In the genomic region with DNA sequence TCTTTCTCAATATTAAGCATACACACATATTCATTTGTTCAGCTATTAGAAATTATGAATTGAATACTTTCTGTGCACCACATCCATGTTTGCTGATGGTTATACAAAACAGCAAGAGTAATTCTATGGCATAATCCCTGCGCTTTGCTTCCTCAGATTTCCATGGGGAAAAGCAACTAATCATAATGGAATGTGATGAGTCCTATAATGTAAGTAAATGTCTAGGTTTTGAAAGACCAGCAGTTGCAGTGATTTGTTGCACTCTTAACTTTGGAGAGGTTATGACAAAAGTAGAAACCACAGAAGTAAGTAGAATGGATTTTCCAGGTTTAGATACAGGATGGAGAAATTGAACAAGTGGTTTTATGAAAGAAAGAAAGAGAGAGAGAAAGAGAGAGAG, we compare ENCODE assay signal across 21 cellular contexts.
DNase-seq lines count a peak whose midpoint lies in the region; ATAC-seq, FAIRE-seq and TF ChIP-seq lines count a peak whose summit lies in the region.
"Had no signal": no experiment of that assay in that cellular context is flagged by ENCODE, and none has a peak within 500 bp of the region (broad histone marks: within the 10 kb centered on the region; RNA-seq: fewer than 3 reads in every experiment).

No MANE protein-coding gene starts in this region.

- no peak for ATAC-seq in activated CD8-positive, alpha-beta T cell treated with anti-CD3 and anti-CD28 coated beads for 36 hours
- ATAC-seq in activated CD8-positive, alpha-beta T cell treated with anti-CD3 and anti-CD28 coated beads, Interleukin-2, amount 10 ng/mL, durations not matched to agents 7 days and 5 days, result no peak
- ATAC-seq in GM18505 (IDR thresholded peaks at IDR 0.05; ENCODE audit: unreplicated experiment), result no peak

- POLR2A ChIA-PET in activated CD8-positive, alpha-beta T cell treated with anti-CD3 and anti-CD28 coated beads for 36 hours (lab: Charles Lee), result no interaction called here
- POLR2A ChIA-PET in activated CD8-positive, alpha-beta T cell treated with anti-CD3 and anti-CD28 coated beads, Interleukin-2, amount 10 ng/mL, durations not matched to agents 7 days and 5 days (lab: Charles Lee), result no interaction called here

- no peak for FAIRE-seq in frontal cortex (lab: Jason Lieb, UNC)
- FAIRE-seq: H1 had no signal

- H3K36me3 Mint-ChIP-seq in activated CD8-positive, alpha-beta T cell treated with anti-CD3 and anti-CD28 coated beads for 36 hours (ENCODE audit: low read depth), result no peaks in the 10 kb centered on the region
- no peaks in the 10 kb centered on the region for H3K36me3 Mint-ChIP-seq in activated CD8-positive, alpha-beta T cell treated with anti-CD3 and anti-CD28 coated beads, Interleukin-2, amount 10 ng/mL, durations not matched to agents 7 days and 5 days (ENCODE audit: low read depth)

- H3K36me3 ChIP-seq in tibial artery, result no peaks in the 10 kb centered on the region
- H3K36me3 ChIP-seq: MG63, SJSA1 had no signal

- no peak overlapping the region for H3K4me3 ChIP-seq in tibial artery
- H3K4me3 ChIP-seq: MG63, SJSA1 had no signal

- no peaks in the 10 kb centered on the region for H3K4me1 ChIP-seq in tibial artery
- H3K4me1 ChIP-seq: SJSA1 had no signal

- CTCF ChIA-PET in activated CD8-positive, alpha-beta T cell treated with anti-CD3 and anti-CD28 coated beads for 36 hours (lab: Charles Lee), result no interaction called here
- CTCF ChIA-PET in activated CD8-positive, alpha-beta T cell treated with anti-CD3 and anti-CD28 coated beads, Interleukin-2, amount 10 ng/mL, durations not matched to agents 7 days and 5 days (lab: Charles Lee), result no interaction called here

- H3K27ac Mint-ChIP-seq in activated CD8-positive, alpha-beta T cell treated with anti-CD3 and anti-CD28 coated beads for 36 hours, result no peak overlapping the region
- no peak overlapping the region for H3K27ac Mint-ChIP-seq in activated CD8-positive, alpha-beta T cell treated with anti-CD3 and anti-CD28 coated beads, Interleukin-2, amount 10 ng/mL, durations not matched to agents 7 days and 5 days

- no peak for DNase-seq in activated CD8-positive, alpha-beta T cell treated with anti-CD3 and anti-CD28 coated beads for 36 hours
- DNase-seq in activated CD8-positive, alpha-beta T cell treated with anti-CD3 and anti-CD28 coated beads, Interleukin-2, amount 10 ng/mL, durations not matched to agents 7 days and 5 days, result no peak
- DNase-seq in M059J (ENCODE audit: low read depth) (peak; percentile 32), T1000 (lab: John Stamatoyannopoulos, UW) (peak; percentile 10), stromal cell of bone marrow (ENCODE audit: low read depth) (peak; percentile 81), tibial artery (no peak), frontal cortex (ENCODE audit: low spot score in 2 of 2) (no peak)
- DNase-seq: ACHN, DMS153, DND-41, KBM-7, MG63, NCI-H1105 treated with DMSO at 0.1 percent for 48 hours, NCI-H146, NCI-H2029, NCI-H69, Right ventricle myocardium superior had no signal

- H3K27ac ChIP-seq in tibial artery, result no peak overlapping the region
- H3K27ac ChIP-seq: 22Rv1, SJSA1 had no signal

- no peak for TF ChIP-seq POLR2A in GM18505 (IDR thresholded peaks at IDR 0.05; ENCODE audit: borderline replicate concordance, extremely low read depth, insufficient read depth, insufficient read length)

- no peaks in the 10 kb centered on the region for H3K27me3 Mint-ChIP-seq in activated CD8-positive, alpha-beta T cell treated with anti-CD3 and anti-CD28 coated beads for 36 hours
- H3K27me3 Mint-ChIP-seq in activated CD8-positive, alpha-beta T cell treated with anti-CD3 and anti-CD28 coated beads, Interleukin-2, amount 10 ng/mL, durations not matched to agents 7 days and 5 days (ENCODE audit: low read depth), result no peaks in the 10 kb centered on the region

- H3K4me3 Mint-ChIP-seq in activated CD8-positive, alpha-beta T cell treated with anti-CD3 and anti-CD28 coated beads for 36 hours, result no peak overlapping the region
- no peak overlapping the region for H3K4me3 Mint-ChIP-seq in activated CD8-positive, alpha-beta T cell treated with anti-CD3 and anti-CD28 coated beads, Interleukin-2, amount 10 ng/mL, durations not matched to agents 7 days and 5 days

- no peaks in the 10 kb centered on the region for H3K27me3 ChIP-seq in tibial artery
- H3K27me3 ChIP-seq: MG63, SJSA1 had no signal

- no peaks in the 10 kb centered on the region for H3K4me1 Mint-ChIP-seq in activated CD8-positive, alpha-beta T cell treated with anti-CD3 and anti-CD28 coated beads for 36 hours (ENCODE audit: low read depth)
- no peaks in the 10 kb centered on the region for H3K4me1 Mint-ChIP-seq in activated CD8-positive, alpha-beta T cell treated with anti-CD3 and anti-CD28 coated beads, Interleukin-2, amount 10 ng/mL, durations not matched to agents 7 days and 5 days (ENCODE audit: low read depth)

- no peaks in the 10 kb centered on the region for H3K9me3 ChIP-seq in tibial artery
- H3K9me3 ChIP-seq: MG63 had no signal

- peaks cover 4% of the 10 kb centered on the region for H3K9me3 Mint-ChIP-seq in activated CD8-positive, alpha-beta T cell treated with anti-CD3 and anti-CD28 coated beads for 36 hours
- peaks cover 3% of the 10 kb centered on the region for H3K9me3 Mint-ChIP-seq in activated CD8-positive, alpha-beta T cell treated with anti-CD3 and anti-CD28 coated beads, Interleukin-2, amount 10 ng/mL, durations not matched to agents 7 days and 5 days (ENCODE audit: insufficient read depth)

- TF ChIP-seq CTCF in activated CD8-positive, alpha-beta T cell treated with anti-CD3 and anti-CD28 coated beads for 36 hours (IDR thresholded peaks at IDR 0.05), result peak; percentile 13
- TF ChIP-seq CTCF in tibial artery (IDR thresholded peaks at IDR 0.05), result no peak

- intact Hi-C loops in activated CD8-positive, alpha-beta T cell treated with anti-CD3 and anti-CD28 coated beads for 36 hours (cut with micrococcal nuclease), result no loop called here
- intact Hi-C loops in tibial artery (cut with DNase I; ENCODE audit: low total_unique reads), result no loop called here

Comparison
In these comparisons a context has a peak if more than half of its experiments do, and no peak if none do; other contexts are left out.
1. DNase-seq: peak in M059J (single experiment), T1000 (single experiment) and stromal cell of bone marrow (single experiment); none in activated CD8-positive, alpha-beta T cell treated with anti-CD3 and anti-CD28 coated beads for 36 hours (single experiment), activated CD8-positive, alpha-beta T cell treated with anti-CD3 and anti-CD28 coated beads, Interleukin-2, amount 10 ng/mL, durations not matched to agents 7 days and 5 days (single experiment), tibial artery (0 of 2) and frontal cortex (0 of 2).